In the genomic region with DNA sequence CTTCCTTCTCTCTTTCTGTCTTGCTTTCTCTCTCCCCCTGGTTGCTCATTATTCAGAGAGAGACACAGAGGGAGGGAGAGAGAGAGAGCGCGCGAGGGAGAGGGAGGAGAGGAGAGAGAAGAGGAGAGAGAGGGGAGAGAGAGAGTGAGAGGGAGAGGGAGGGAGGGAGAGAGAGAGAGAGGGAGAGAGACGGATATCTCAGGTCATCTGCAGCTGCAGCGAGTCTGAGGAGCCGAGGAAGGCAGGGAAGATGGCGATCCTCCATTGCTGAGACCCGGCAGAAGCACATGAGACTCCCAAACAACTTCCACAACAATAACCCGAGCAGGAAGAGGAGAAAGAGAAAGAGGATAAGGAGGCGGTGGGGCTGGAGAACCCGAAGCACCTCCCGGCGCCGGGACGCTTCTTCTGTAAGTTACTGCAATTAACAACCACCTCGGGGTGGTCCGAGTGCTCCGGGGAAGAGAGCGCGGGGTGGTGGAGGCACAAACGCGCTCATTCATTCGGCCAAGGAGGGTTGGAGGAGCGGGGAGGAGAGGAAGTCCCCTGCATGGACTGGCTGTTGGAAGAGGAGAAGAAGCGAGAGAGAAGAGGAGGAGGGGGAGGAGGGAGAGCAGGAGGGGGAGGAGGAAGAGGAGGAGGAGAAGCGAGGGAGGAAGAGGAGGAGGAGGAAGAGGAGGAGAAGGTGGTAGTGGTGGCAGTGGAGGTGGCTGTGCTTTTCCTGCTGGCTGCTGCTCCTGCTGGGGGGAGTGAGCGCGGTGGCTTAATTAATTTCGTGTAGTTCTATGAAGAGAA, we compare ENCODE assay signal across 8 cellular contexts. TPM values are rescaled to one million over a fixed set of nuclear protein-coding genes. Genes with fewer than 3 reads are reported as not detected.
A peak's percentile ranks its signal among the peaks of the same experiment; 100 is the strongest.
DNase-seq lines count a peak whose midpoint lies in the region; ATAC-seq and TF ChIP-seq lines count a peak whose summit lies in the region.

TSS of gene ZNF462 (plus strand) at position 221 of the 795 bp plus-strand sequence. CDS start 60,218 bp downstream, outside the sequence.

- peak within 1 kb of the TSS; percentile 88 for H3K4me3 ChIP-seq in endocrine pancreas (ENCODE audit: control insufficient read depth, insufficient read depth, low read length)
- H3K4me3 ChIP-seq in thoracic aorta, result peak within 1 kb of the TSS; percentile 84

- in situ Hi-C loops in SK-MEL-5 (cut with HindIII; ENCODE audit: low pct_unique_long_range_greater_than_20kb, low sequenced_read_pairs), result no loop called here

- H3K4me3 Mint-ChIP-seq in HFFc6, result peak within 1 kb of the TSS; percentile 94
- H3K4me3 Mint-ChIP-seq in memory B cell, result peak within 1 kb of the TSS; percentile 71

- H3K27me3 ChIP-seq in endocrine pancreas (ENCODE audit: control insufficient read depth, insufficient read depth, low read length) (no peaks in the 10 kb centered on the region), thoracic aorta (replicated peaks; ENCODE audit: insufficient read depth) (no peaks in the 10 kb centered on the region)

- H3K36me3 ChIP-seq in endocrine pancreas (ENCODE audit: control insufficient read depth, insufficient read depth, low read length), result no peaks in the 10 kb centered on the region
- H3K36me3 ChIP-seq in thoracic aorta, result no peaks in the 10 kb centered on the region

- H3K36me3 Mint-ChIP-seq in HFFc6 (ENCODE audit: low read depth) (no peaks in the 10 kb centered on the region), memory B cell (peaks cover 6% of the 10 kb centered on the region)

- H3K4me1 ChIP-seq in endocrine pancreas (ENCODE audit: control insufficient read depth, insufficient read depth, low read length), result peaks cover 5% of the 10 kb centered on the region
- peaks cover 5 to 27% of the 10 kb centered on the region in 2 donors for H3K4me1 ChIP-seq in thoracic aorta (ENCODE audit: control insufficient read depth in 1 of 2, low read depth in 2 of 2)

- TF ChIP-seq CTCF in HFFc6 (IDR thresholded peaks at IDR 0.05), result no peak
- TF ChIP-seq CTCF in thoracic aorta (IDR thresholded peaks at IDR 0.05), result no peak

- H3K9me3 ChIP-seq in endocrine pancreas (ENCODE audit: control insufficient read depth, low read length), result no peaks in the 10 kb centered on the region
- H3K9me3 ChIP-seq in thoracic aorta, result no peaks in the 10 kb centered on the region

- H3K27me3 Mint-ChIP-seq in HFFc6 (ENCODE audit: insufficient read depth) (peaks cover 20% of the 10 kb centered on the region), memory B cell (peaks cover 33% of the 10 kb centered on the region)

- peak in 9 of 14 donors; percentile 52 to 81 (median 69) for DNase-seq in C1 segment of cervical spinal cord (lab: John Stamatoyannopoulos, UW)
- DNase-seq in HFFc6, result peak; percentile 70
- peak; percentile 74 for DNase-seq in SK-MEL-5 (ENCODE audit: low read depth, low spot score)
- DNase-seq in memory B cell (ENCODE audit: low spot score in 2 of 2), result no peak
- DNase-seq in thoracic aorta (ENCODE audit: low spot score), result no peak
- DNase-seq in SIG-M5 (lab: John Stamatoyannopoulos, UW), result no peak

- H3K9ac ChIP-seq in endocrine pancreas (ENCODE audit: control insufficient read depth, insufficient read depth, low read length), result peak within 1 kb of the TSS; percentile 93

- peak within 1 kb of the TSS; percentile 88 for H3K27ac Mint-ChIP-seq in HFFc6
- no peak within 1 kb of the TSS for H3K27ac Mint-ChIP-seq in memory B cell

- H3K4me1 Mint-ChIP-seq in HFFc6 (ENCODE audit: low read depth) (peaks cover 47% of the 10 kb centered on the region), memory B cell (peaks cover 18% of the 10 kb centered on the region)

- no peak for ATAC-seq in memory B cell (ENCODE audit: low read depth)
- ATAC-seq in thoracic aorta (ENCODE audit: insufficient number of reproducible peaks, low FRiP score, low read depth), result no peak
- ATAC-seq in GM19351 (IDR thresholded peaks at IDR 0.05; ENCODE audit: unreplicated experiment), result no peak

- no peaks in the 10 kb centered on the region for H3K9me3 Mint-ChIP-seq in HFFc6
- peaks cover 2% of the 10 kb centered on the region for H3K9me3 Mint-ChIP-seq in memory B cell

- peak within 1 kb of the TSS; percentile 73 to 75 for H3K27ac ChIP-seq in thoracic aorta

RNA-seq across cellular contexts. Expression of gene ZNF462, which starts in this region (rescaled TPM):
- 10 to 100 TPM; 10.1 to 18.9 (median 15.6) TPM for total RNA-seq in HFFc6 (2021; fragmentation: NEBNext Ultra II Directional; extraction: Animal tissue kit (Norgen Biotek cat#: 25700))
- total RNA-seq in SK-MEL-5 (2014; rRNA removed; shearing (Covaris generic)), result 7.3 and 8.8 TPM in 2 replicates
- polyA plus RNA-seq in SK-MEL-5 (2015; cell fraction: cytosol; rRNA removed), result 5.2 and 10.4 TPM in 2 replicates
- polyA plus RNA-seq in SK-MEL-5 (2015; cell fraction: nucleus; rRNA removed), result 13.4 and 22.4 TPM in 2 replicates
- 10 to 100 TPM in 1 of 2 donors, 1 to 10 TPM in 1; 9.6 to 12.3 TPM for total RNA-seq in thoracic aorta

Comparison
In these comparisons a context has a peak if more than half of its experiments do, and no peak if none do; other contexts are left out.
1. DNase-seq: peak in C1 segment of cervical spinal cord (9 of 14), HFFc6 (single experiment) and SK-MEL-5 (single experiment); none in memory B cell (0 of 2), thoracic aorta (single experiment) and SIG-M5 (single experiment).